In genomic region chr1:23099171-23099536, GRCh38 we compare ENCODE assay signal across 1 cellular context.
TF ChIP-seq lines count a peak whose summit lies in the region.

No MANE protein-coding gene starts in this region.

TF ChIP-seq in HCT116, 20 proteins besides CTCF, POLR2A, EP300 and RAD21 (continued from another document):
- no peak for TF ChIP-seq ZBTB33 (IDR thresholded peaks at IDR 0.05; ENCODE audit: extremely low read depth, insufficient replicate concordance, low read length)
